In genomic region chrX:19343462-19344206, GRCh38 we compare ENCODE assay signal across 1 cellular context.
TF ChIP-seq lines count a peak whose summit lies in the region.

PDHA1 (plus strand) TSS chrX:19343927; CDS start chrX:19344038, 111 bp downstream.

TF ChIP-seq in GM23338, 12 proteins besides CTCF, POLR2A, EP300 and RAD21 (continued from another document):
- TF ChIP-seq, protein P1, sequence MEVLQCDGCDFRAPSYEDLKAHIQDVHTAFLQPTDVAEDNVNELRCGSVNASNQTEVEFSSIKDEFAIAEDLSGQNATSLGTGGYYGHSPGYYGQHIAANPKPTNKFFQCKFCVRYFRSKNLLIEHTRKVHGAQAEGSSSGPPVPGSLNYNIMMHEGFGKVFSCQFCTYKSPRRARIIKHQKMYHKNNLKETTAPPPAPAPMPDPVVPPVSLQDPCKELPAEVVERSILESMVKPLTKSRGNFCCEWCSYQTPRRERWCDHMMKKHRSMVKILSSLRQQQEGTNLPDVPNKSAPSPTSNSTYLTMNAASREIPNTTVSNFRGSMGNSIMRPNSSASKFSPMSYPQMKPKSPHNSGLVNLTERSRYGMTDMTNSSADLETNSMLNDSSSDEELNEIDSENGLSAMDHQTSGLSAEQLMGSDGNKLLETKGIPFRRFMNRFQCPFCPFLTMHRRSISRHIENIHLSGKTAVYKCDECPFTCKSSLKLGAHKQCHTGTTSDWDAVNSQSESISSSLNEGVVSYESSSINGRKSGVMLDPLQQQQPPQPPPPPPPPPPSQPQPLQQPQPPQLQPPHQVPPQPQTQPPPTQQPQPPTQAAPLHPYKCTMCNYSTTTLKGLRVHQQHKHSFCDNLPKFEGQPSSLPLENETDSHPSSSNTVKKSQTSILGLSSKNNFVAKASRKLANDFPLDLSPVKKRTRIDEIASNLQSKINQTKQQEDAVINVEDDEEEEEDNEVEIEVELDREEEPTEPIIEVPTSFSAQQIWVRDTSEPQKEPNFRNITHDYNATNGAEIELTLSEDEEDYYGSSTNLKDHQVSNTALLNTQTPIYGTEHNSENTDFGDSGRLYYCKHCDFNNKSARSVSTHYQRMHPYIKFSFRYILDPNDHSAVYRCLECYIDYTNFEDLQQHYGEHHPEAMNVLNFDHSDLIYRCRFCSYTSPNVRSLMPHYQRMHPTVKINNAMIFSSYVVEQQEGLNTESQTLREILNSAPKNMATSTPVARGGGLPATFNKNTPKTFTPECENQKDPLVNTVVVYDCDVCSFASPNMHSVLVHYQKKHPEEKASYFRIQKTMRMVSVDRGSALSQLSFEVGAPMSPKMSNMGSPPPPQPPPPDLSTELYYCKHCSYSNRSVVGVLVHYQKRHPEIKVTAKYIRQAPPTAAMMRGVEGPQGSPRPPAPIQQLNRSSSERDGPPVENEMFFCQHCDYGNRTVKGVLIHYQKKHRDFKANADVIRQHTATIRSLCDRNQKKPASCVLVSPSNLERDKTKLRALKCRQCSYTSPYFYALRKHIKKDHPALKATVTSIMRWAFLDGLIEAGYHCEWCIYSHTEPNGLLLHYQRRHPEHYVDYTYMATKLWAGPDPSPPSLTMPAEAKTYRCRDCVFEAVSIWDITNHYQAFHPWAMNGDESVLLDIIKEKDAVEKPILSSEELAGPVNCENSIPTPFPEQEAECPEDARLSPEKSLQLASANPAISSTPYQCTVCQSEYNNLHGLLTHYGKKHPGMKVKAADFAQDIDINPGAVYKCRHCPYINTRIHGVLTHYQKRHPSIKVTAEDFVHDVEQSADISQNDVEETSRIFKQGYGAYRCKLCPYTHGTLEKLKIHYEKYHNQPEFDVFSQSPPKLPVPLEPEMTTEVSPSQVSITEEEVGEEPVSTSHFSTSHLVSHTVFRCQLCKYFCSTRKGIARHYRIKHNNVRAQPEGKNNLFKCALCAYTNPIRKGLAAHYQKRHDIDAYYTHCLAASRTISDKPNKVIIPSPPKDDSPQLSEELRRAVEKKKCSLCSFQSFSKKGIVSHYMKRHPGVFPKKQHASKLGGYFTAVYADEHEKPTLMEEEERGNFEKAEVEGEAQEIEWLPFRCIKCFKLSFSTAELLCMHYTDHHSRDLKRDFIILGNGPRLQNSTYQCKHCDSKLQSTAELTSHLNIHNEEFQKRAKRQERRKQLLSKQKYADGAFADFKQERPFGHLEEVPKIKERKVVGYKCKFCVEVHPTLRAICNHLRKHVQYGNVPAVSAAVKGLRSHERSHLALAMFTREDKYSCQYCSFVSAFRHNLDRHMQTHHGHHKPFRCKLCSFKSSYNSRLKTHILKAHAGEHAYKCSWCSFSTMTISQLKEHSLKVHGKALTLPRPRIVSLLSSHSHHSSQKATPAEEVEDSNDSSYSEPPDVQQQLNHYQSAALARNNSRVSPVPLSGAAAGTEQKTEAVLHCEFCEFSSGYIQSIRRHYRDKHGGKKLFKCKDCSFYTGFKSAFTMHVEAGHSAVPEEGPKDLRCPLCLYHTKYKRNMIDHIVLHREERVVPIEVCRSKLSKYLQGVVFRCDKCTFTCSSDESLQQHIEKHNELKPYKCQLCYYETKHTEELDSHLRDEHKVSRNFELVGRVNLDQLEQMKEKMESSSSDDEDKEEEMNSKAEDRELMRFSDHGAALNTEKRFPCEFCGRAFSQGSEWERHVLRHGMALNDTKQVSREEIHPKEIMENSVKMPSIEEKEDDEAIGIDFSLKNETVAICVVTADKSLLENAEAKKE (CRISPR knock-in tag; IDR thresholded peaks at IDR 0.05): no peak
- TF ChIP-seq EZH2 (IDR thresholded peaks at IDR 0.05; ENCODE audit: low read depth, unreplicated experiment): no peak
- TF ChIP-seq CREB1 (CRISPR knock-in tag; IDR thresholded peaks at IDR 0.05; ENCODE audit: low read depth): peak; percentile 93
- no peak for TF ChIP-seq NANOG (IDR thresholded peaks at IDR 0.05; ENCODE audit: borderline replicate concordance)
- no peak for TF ChIP-seq ZNF331 (CRISPR knock-in tag; IDR thresholded peaks at IDR 0.05; ENCODE audit: low read depth)
